Comparison of ENCODE assay signal across 22 cellular contexts in genomic region chr13:95573226-95573625, GRCh38. TPM values are rescaled to one million over a fixed set of nuclear protein-coding genes. Genes with fewer than 3 reads are reported as not detected.
A peak's percentile ranks its signal among the peaks of the same experiment; 100 is the strongest.
DNase-seq lines count a peak whose midpoint lies in the region; TF ChIP-seq lines count a peak whose summit lies in the region.
"Had no signal": no experiment of that assay in that cellular context is flagged by ENCODE, and none has a peak within 500 bp of the region (broad histone marks: within the 10 kb centered on the region; RNA-seq: fewer than 3 reads in every experiment).

No MANE protein-coding gene starts in this region.

- intact Hi-C loops in mammary epithelial cell (cut with micrococcal nuclease) = no loop called here
- intact Hi-C loops in stomach (cut with DNase I; ENCODE audit: low total_unique reads) = no loop called here

- H3K9me3 ChIP-seq in mammary epithelial cell (replicated peaks; ENCODE audit: insufficient read depth, low read length) (no peaks in the 10 kb centered on the region), stomach (no peaks in the 10 kb centered on the region)
- H3K9me3 ChIP-seq: heart left ventricle, left ventricle myocardium inferior, testis had no signal

- no peak overlapping the region for H3K27ac ChIP-seq in mammary epithelial cell (ENCODE audit: insufficient read depth, low read depth, low read length)
- no peak overlapping the region for H3K27ac ChIP-seq in stomach
- H3K27ac ChIP-seq: cardiac muscle cell, dorsolateral prefrontal cortex, heart left ventricle, left ventricle myocardium inferior, testis had no signal

- BruUV-seq in mammary epithelial cell (replicated peaks; lab: Mats Ljungman, UMichigan) = no TSS peak

- H4K20me1 ChIP-seq in mammary epithelial cell (ENCODE audit: insufficient read depth, low read length) = no peaks in the 10 kb centered on the region

- TF ChIP-seq CTCF in mammary epithelial cell (conservative IDR thresholded peaks at IDR 0.05 in 1 of 2, IDR thresholded peaks at IDR 0.05 in 1 of 2; ENCODE audit: extremely low read depth in 1 of 2, insufficient read depth in 1 of 2, low read depth in 1 of 2, low read length in 2 of 2) (no peak), foreskin fibroblast (IDR thresholded peaks at IDR 0.05; ENCODE audit: low read depth, low read length) (no peak), stomach (IDR thresholded peaks at IDR 0.05) (no peak)

- peaks cover 18% of the 10 kb centered on the region for H3K4me1 ChIP-seq in mammary epithelial cell (ENCODE audit: insufficient read depth, low read length)
- peaks cover 0 to 6% (median 0%) of the 10 kb centered on the region in 4 donors for H3K4me1 ChIP-seq in stomach
- H3K4me1 ChIP-seq: heart left ventricle, left ventricle myocardium inferior, testis had no signal

- H3K9ac ChIP-seq in mammary epithelial cell (ENCODE audit: insufficient read depth, low read length) = no peak overlapping the region

- H3K79me2 ChIP-seq in mammary epithelial cell (ENCODE audit: insufficient read depth, low read length) = no peaks in the 10 kb centered on the region

- DNase-seq in EH (ENCODE audit: low read depth) (peak; percentile 23), LHCN-M2 (ENCODE audit: low read depth) (peak; percentile 33), mammary epithelial cell (peak; percentile 67), foreskin fibroblast (peak; percentile 32 to 68), SW480 (ENCODE audit: low spot score) (no peak), NCI-H446 treated with DMSO at 0.1 percent for 48 hours (lab: John Stamatoyannopoulos, UW) (no peak), stomach (no peak), DMS 273 (lab: John Stamatoyannopoulos, UW; ENCODE audit: unreplicated experiment) (no peak)
- DNase-seq: activated CD4-positive, alpha-beta T cell treated with anti-CD3 and anti-CD28 coated beads for 48 hours; activated naive CD8-positive, alpha-beta T cell treated with anti-CD3 and anti-CD28 coated beads, Interleukin-2, amount 50 U/mL, for 24 hours; CD4-positive, CD25-positive, alpha-beta regulatory T cell; dorsolateral prefrontal cortex; heart left ventricle; Karpas-422; left ventricle myocardium inferior; NCI-H524 treated with DMSO at 0.1 percent for 48 hours; SHP77; SW 1271; testis had no signal

- peaks cover 4% of the 10 kb centered on the region for H3K36me3 ChIP-seq in mammary epithelial cell (ENCODE audit: insufficient read depth, low read length)
- H3K36me3 ChIP-seq in stomach = no peaks in the 10 kb centered on the region
- H3K36me3 ChIP-seq: left ventricle myocardium inferior had no signal

- no peak for TF ChIP-seq EP300 in stomach (IDR thresholded peaks at IDR 0.05)

- H3K27me3 ChIP-seq in mammary epithelial cell (ENCODE audit: insufficient read depth, low read length) (no peaks in the 10 kb centered on the region), stomach (no peaks in the 10 kb centered on the region)
- H3K27me3 ChIP-seq: cardiac muscle cell, heart left ventricle, testis had no signal

- no peak for TF ChIP-seq POLR2A in stomach (IDR thresholded peaks at IDR 0.05)

- H2AFZ ChIP-seq in mammary epithelial cell (ENCODE audit: low read depth, low read length) = no peak overlapping the region

- dilution Hi-C loops in mammary epithelial cell (cut with HindIII; ENCODE audit: low sequenced_read_pairs) = no loop called here

- CTCF ChIA-PET in mammary epithelial cell (lab: Charles Lee; ENCODE audit: low non-redundant PET) = no interaction called here

- H3K4me2 ChIP-seq in mammary epithelial cell (ENCODE audit: insufficient read depth, low read depth, low read length) = no peak overlapping the region

- in situ Hi-C loops in mammary epithelial cell (cut with MboI; ENCODE audit: low sequenced_read_pairs in 2 of 2) = no loop called here

- H3K4me3 ChIP-seq in mammary epithelial cell (replicated peaks in 1 of 3; ENCODE audit: insufficient read depth in 1 of 3, low read depth in 2 of 3, low read length in 3 of 3) (no peak overlapping the region), foreskin fibroblast (ENCODE audit: low read depth in 1 of 2, low read length in 2 of 2) (no peak overlapping the region), stomach (no peak overlapping the region)
- H3K4me3 ChIP-seq: cardiac muscle cell, dorsolateral prefrontal cortex, heart left ventricle, left ventricle myocardium inferior, testis had no signal

- 52% methylated on average over 4 of the region's 4 CpGs for WGBS in mammary epithelial cell (ENCODE audit: low coverage, missing lambda C conversion rate)
- WGBS in stomach, 5 donors = 85 to 88% (median 87%) methylated on average over 4 of the region's 4 CpGs

RNA-seq across cellular contexts. Expression of gene CLDN10, which starts 20.7 kb away (rescaled TPM):
- not detected in 2 replicates for total RNA-seq in LHCN-M2 (2014; rRNA removed)
- polyA plus RNA-seq in LHCN-M2 (2012) = not detected
- total RNA-seq in mammary epithelial cell = under 1 TPM in 1 of 2 donors, not detected in 1; 0.17 TPM
- polyA plus RNA-seq in mammary epithelial cell = not detected
- not detected for polyA minus RNA-seq in mammary epithelial cell
- total RNA-seq in stomach = 1 to 10 TPM in 1 of 5 donors, not detected in 4; 1.3 TPM
- polyA plus RNA-seq in stomach = 1 to 10 TPM in 1 of 3 donors, not detected in 2; 2.1 TPM
- total RNA-seq: activated T-helper 2 cell treated with anti-CD3 and anti-CD28 coated beads, Interferon-gamma antibody, Interleukin-2, Interleukin-4, amounts not matched to agents 10 μg/mL and 5 μg/mL and 100 μg/mL, durations not matched to agents 14 hours and 24 hours and 36 hours; CD4-positive, CD25-positive, alpha-beta regulatory T cell; left ventricle myocardium inferior had no signal
- polyA plus RNA-seq: AG04450; CD4-positive, CD25-positive, alpha-beta regulatory T cell had no signal

Comparison
In these comparisons a context has a peak if more than half of its experiments do, and no peak if none do; other contexts are left out.
1. DNase-seq: peak in EH (single experiment), LHCN-M2 (single experiment), mammary epithelial cell (single experiment) and foreskin fibroblast (2 of 2); none in SW480 (single experiment), NCI-H446 treated with DMSO at 0.1 percent for 48 hours (single experiment), stomach (single experiment) and DMS 273 (single experiment).